33 cellular contexts compared by ENCODE assay signal in genomic region chr1:3027611-3028371, GRCh38. TPM values are rescaled to one million over a fixed set of nuclear protein-coding genes. Genes with fewer than 3 reads are reported as not detected.
DNase-seq lines count a peak whose midpoint lies in the region; ATAC-seq and TF ChIP-seq lines count a peak whose summit lies in the region.
"Had no signal": no experiment of that assay in that cellular context is flagged by ENCODE, and none has a peak within 500 bp of the region (broad histone marks: within the 10 kb centered on the region; RNA-seq: fewer than 3 reads in every experiment).

No MANE protein-coding gene starts in this region.

- H3K27ac Mint-ChIP-seq in natural killer cell treated with Interleukin-12 subunit alpha and Interleukin-12 subunit beta and Interleukin-15 and Interleukin-18, amount 100 ng/mL, for 72 hours, result no peak overlapping the region
- no peak overlapping the region for H3K27ac Mint-ChIP-seq in natural killer cell
- no peak overlapping the region for H3K27ac Mint-ChIP-seq in chondrocyte (ENCODE audit: unreplicated experiment)
- H3K27ac Mint-ChIP-seq: CD8-positive, alpha-beta T cell; GM23338 had no signal

- H3K36me3 ChIP-seq in neuronal stem cell (replicated peaks in 1 of 2; ENCODE audit: control insufficient read depth in 2 of 2, insufficient read depth in 2 of 2, low read length in 2 of 2), result no peaks in the 10 kb centered on the region
- H3K36me3 ChIP-seq in upper lobe of right lung, result no peaks in the 10 kb centered on the region
- H3K36me3 ChIP-seq: HAP-1 had no signal

- H3K9me3 ChIP-seq in neuronal stem cell (replicated peaks in 1 of 2; ENCODE audit: control insufficient read depth in 2 of 2, insufficient read depth in 1 of 2, low read depth in 1 of 2, low read length in 2 of 2), result peaks cover 0 to 8% of the 10 kb centered on the region in 2 donors
- H3K9me3 ChIP-seq in upper lobe of right lung, result no peaks in the 10 kb centered on the region
- H3K9me3 ChIP-seq: A549, Caco-2, HAP-1 had no signal

- H4K91ac ChIP-seq in neuronal stem cell (ENCODE audit: low read depth, low read length, poor library complexity), result no peak overlapping the region

- H2AFZ ChIP-seq in neuronal stem cell (ENCODE audit: low read length), result no peak overlapping the region
- H2AFZ ChIP-seq: GM23338, PC-9 had no signal

- WGBS in neuronal stem cell (ENCODE audit: extremely low coverage in 2 of 2, insufficient read length in 2 of 2, insufficient replicate concordance in 1 of 2), 2 donors, result no CpG with 5 or more reads among the region's 20 CpGs

- H3K27me3 ChIP-seq in neuronal stem cell (ENCODE audit: control insufficient read depth in 3 of 3, insufficient read depth in 3 of 3, low read depth in 1 of 3, low read length in 3 of 3), result peaks cover 0 to 11% (median 0%) of the 10 kb centered on the region in 3 experiments
- peaks cover 30% of the 10 kb centered on the region for H3K27me3 ChIP-seq in upper lobe of right lung

- DNase-seq in natural killer cell treated with Interleukin-12 subunit alpha and Interleukin-12 subunit beta and Interleukin-15 and Interleukin-18, amount 100 ng/mL, for 72 hours (ENCODE audit: low spot score), result peak; percentile 51
- DNase-seq in natural killer cell (no peak), chondrocyte (ENCODE audit: low spot score) (peak; percentile 76), neuronal stem cell (ENCODE audit: low spot score) (no peak), upper lobe of right lung (peak; percentile 49), NCI-H69 (lab: John Stamatoyannopoulos, UW) (no peak)
- DNase-seq: AML-193, C1 segment of cervical spinal cord, EL, GDM1, Kasumi-1, MV-4-11, NCI-H1105, NCI-H1436 treated with DMSO at 0.1 percent for 48 hours, NCI-H1930, NCI-H2107, NCI-H524 treated with DMSO at 0.1 percent for 48 hours, NCI-H82, PC-9, RPMI8226, SIG-M5 had no signal

- intact Hi-C loops in natural killer cell (cut with micrococcal nuclease) (no loop called here), upper lobe of right lung (cut with DNase I) (no loop called here)

- H3K4me2 ChIP-seq in neuronal stem cell (ENCODE audit: insufficient read depth, low read length, poor library complexity, severe bottlenecking), result no peak overlapping the region
- H3K4me2 ChIP-seq: A549, GM23338, PC-9 had no signal

- H3K14ac ChIP-seq in neuronal stem cell (ENCODE audit: low read length), result peak overlapping the region; percentile 77

- no peaks in the 10 kb centered on the region for H3K4me1 Mint-ChIP-seq in natural killer cell treated with Interleukin-12 subunit alpha and Interleukin-12 subunit beta and Interleukin-15 and Interleukin-18, amount 100 ng/mL, for 72 hours (ENCODE audit: low read depth in 2 of 2)
- no peaks in the 10 kb centered on the region for H3K4me1 Mint-ChIP-seq in natural killer cell
- H3K4me1 Mint-ChIP-seq in chondrocyte (ENCODE audit: low read depth), result no peaks in the 10 kb centered on the region
- H3K4me1 Mint-ChIP-seq: GM23338 had no signal

- no peak for TF ChIP-seq CTCF in natural killer cell (IDR thresholded peaks at IDR 0.05)
- TF ChIP-seq CTCF in chondrocyte (IDR thresholded peaks at IDR 0.05), result no peak
- no peak for TF ChIP-seq CTCF in upper lobe of right lung (IDR thresholded peaks at IDR 0.05)

- H3K27me3 Mint-ChIP-seq in natural killer cell treated with Interleukin-12 subunit alpha and Interleukin-12 subunit beta and Interleukin-15 and Interleukin-18, amount 100 ng/mL, for 72 hours, result no peaks in the 10 kb centered on the region
- H3K27me3 Mint-ChIP-seq in natural killer cell (ENCODE audit: low read depth in 2 of 2), result no peaks in the 10 kb centered on the region
- peaks cover 5% of the 10 kb centered on the region for H3K27me3 Mint-ChIP-seq in chondrocyte (ENCODE audit: low read depth)

- peak overlapping the region; percentile 32 for H2BK12ac ChIP-seq in neuronal stem cell (ENCODE audit: low read length)

- H2BK15ac ChIP-seq in neuronal stem cell (ENCODE audit: low read length), result no peak overlapping the region

- no peak overlapping the region for H3K4ac ChIP-seq in neuronal stem cell (ENCODE audit: low read length)

- H3K79me1 ChIP-seq in neuronal stem cell (ENCODE audit: low read depth, low read length), result peaks cover 2% of the 10 kb centered on the region

- peak overlapping the region; percentile 60 for H3K18ac ChIP-seq in neuronal stem cell (ENCODE audit: low read length)

- no peak overlapping the region for H2BK5ac ChIP-seq in neuronal stem cell (ENCODE audit: low read length)

- no peak overlapping the region for H4K8ac ChIP-seq in neuronal stem cell (ENCODE audit: low read depth, low read length)

- H3K9me3 Mint-ChIP-seq in natural killer cell treated with Interleukin-12 subunit alpha and Interleukin-12 subunit beta and Interleukin-15 and Interleukin-18, amount 100 ng/mL, for 72 hours, result no peaks in the 10 kb centered on the region
- H3K9me3 Mint-ChIP-seq in natural killer cell, result no peaks in the 10 kb centered on the region
- no peaks in the 10 kb centered on the region for H3K9me3 Mint-ChIP-seq in chondrocyte (ENCODE audit: low read depth)
- H3K9me3 Mint-ChIP-seq: CD8-positive, alpha-beta T cell; GM23338 had no signal

- no peak overlapping the region for H2BK120ac ChIP-seq in neuronal stem cell (ENCODE audit: low read depth, low read length)

- H3K4me3 ChIP-seq in neuronal stem cell (ENCODE audit: low read length in 2 of 2) (no peak overlapping the region), upper lobe of right lung (no peak overlapping the region)
- H3K4me3 ChIP-seq: A549, GM12878, GM23338, HAP-1, PC-9, SK-N-MC had no signal

- H3K9ac ChIP-seq in neuronal stem cell (ENCODE audit: low read depth, low read length, poor library complexity), result no peak overlapping the region

- peak in 1 of 2 donors; percentile 7 for ATAC-seq in natural killer cell treated with Interleukin-12 subunit alpha and Interleukin-12 subunit beta and Interleukin-15 and Interleukin-18, amount 100 ng/mL, for 72 hours
- ATAC-seq in natural killer cell (no peak), upper lobe of right lung (no peak), HG03159 (IDR thresholded peaks at IDR 0.05; ENCODE audit: unreplicated experiment) (no peak), HG02885 (IDR thresholded peaks at IDR 0.05; ENCODE audit: poor library complexity, unreplicated experiment) (no peak)
- ATAC-seq: A549; CD8-positive, alpha-beta T cell; GM12878; GM23338; HepG2 had no signal

- H3K23ac ChIP-seq in neuronal stem cell (ENCODE audit: low read depth, low read length, poor library complexity), result no peak overlapping the region

- no peaks in the 10 kb centered on the region for H3K4me1 ChIP-seq in neuronal stem cell (ENCODE audit: control insufficient read depth in 2 of 2, insufficient read depth in 1 of 2, low read depth in 1 of 2, low read length in 2 of 2)
- no peaks in the 10 kb centered on the region for H3K4me1 ChIP-seq in upper lobe of right lung
- H3K4me1 ChIP-seq: A549, Caco-2, HAP-1 had no signal

- no peaks in the 10 kb centered on the region for H3K36me3 Mint-ChIP-seq in natural killer cell treated with Interleukin-12 subunit alpha and Interleukin-12 subunit beta and Interleukin-15 and Interleukin-18, amount 100 ng/mL, for 72 hours
- H3K36me3 Mint-ChIP-seq in natural killer cell (no peaks in the 10 kb centered on the region), chondrocyte (ENCODE audit: low read depth) (no peaks in the 10 kb centered on the region)
- H3K36me3 Mint-ChIP-seq: CD8-positive, alpha-beta T cell had no signal

- H3K27ac ChIP-seq in neuronal stem cell (replicated peaks; ENCODE audit: low read length) (no peak overlapping the region), upper lobe of right lung (no peak overlapping the region)
- H3K27ac ChIP-seq: A549, PC-9, SK-N-MC had no signal

- no peak overlapping the region for H3K4me3 Mint-ChIP-seq in natural killer cell treated with Interleukin-12 subunit alpha and Interleukin-12 subunit beta and Interleukin-15 and Interleukin-18, amount 100 ng/mL, for 72 hours
- H3K4me3 Mint-ChIP-seq in natural killer cell (no peak overlapping the region), chondrocyte (ENCODE audit: unreplicated experiment) (no peak overlapping the region)
- H3K4me3 Mint-ChIP-seq: CD8-positive, alpha-beta T cell; GM23338 had no signal

- peak overlapping the region; percentile 89 for H2AK5ac ChIP-seq in neuronal stem cell (ENCODE audit: low read depth, low read length)

RNA-seq across cellular contexts. Expression of gene ACTRT2, which starts 6.5 kb away (rescaled TPM):
- not detected for total RNA-seq in natural killer cell treated with Interleukin-12 subunit alpha and Interleukin-12 subunit beta and Interleukin-15 and Interleukin-18, amount 100 ng/mL, for 72 hours
- not detected for total RNA-seq in natural killer cell
- total RNA-seq in chondrocyte, result not detected in 3 replicates
- 0.29 TPM for polyA plus RNA-seq in neuronal stem cell (2013, experiment 1 of 2)
- 0.29 TPM for polyA plus RNA-seq in neuronal stem cell (2013, experiment 2 of 2)
- total RNA-seq in upper lobe of right lung, result not detected
- total RNA-seq: Caco-2; CD8-positive, alpha-beta T cell; GM12878; GM23338; HepG2; HT1080; MCF 10A; PC-9 had no signal
- polyA plus RNA-seq: A549, GM12878, GM23338, HepG2 had no signal

RNA-seq across cellular contexts. Expression of gene PRDM16, which starts 41.2 kb away (rescaled TPM):
- total RNA-seq in natural killer cell treated with Interleukin-12 subunit alpha and Interleukin-12 subunit beta and Interleukin-15 and Interleukin-18, amount 100 ng/mL, for 72 hours, result not detected
- total RNA-seq in natural killer cell (under 1 TPM in 2 of 3 donors, not detected in 1; 0.25 to 0.64 TPM), chondrocyte (10.4 to 19.0 TPM (median 18.3 TPM) in 3 replicates), upper lobe of right lung (21.0 TPM)
- 7.9 TPM for polyA plus RNA-seq in neuronal stem cell (2013, experiment 1 of 2)
- 7.6 TPM for polyA plus RNA-seq in neuronal stem cell (2013, experiment 2 of 2)
- total RNA-seq: CD8-positive, alpha-beta T cell; HT1080; MCF 10A; PC-9 had no signal
- polyA plus RNA-seq: GM12878 had no signal

Comparison
In these comparisons a context has a peak if more than half of its experiments do, and no peak if none do; other contexts are left out.
1. DNase-seq: peak in natural killer cell treated with Interleukin-12 subunit alpha and Interleukin-12 subunit beta and Interleukin-15 and Interleukin-18, amount 100 ng/mL, for 72 hours (single experiment), chondrocyte (single experiment) and upper lobe of right lung (single experiment); none in natural killer cell (single experiment), neuronal stem cell (single experiment) and NCI-H69 (single experiment).